Comparison of ENCODE assay signal across 15 cellular contexts in the genomic region with DNA sequence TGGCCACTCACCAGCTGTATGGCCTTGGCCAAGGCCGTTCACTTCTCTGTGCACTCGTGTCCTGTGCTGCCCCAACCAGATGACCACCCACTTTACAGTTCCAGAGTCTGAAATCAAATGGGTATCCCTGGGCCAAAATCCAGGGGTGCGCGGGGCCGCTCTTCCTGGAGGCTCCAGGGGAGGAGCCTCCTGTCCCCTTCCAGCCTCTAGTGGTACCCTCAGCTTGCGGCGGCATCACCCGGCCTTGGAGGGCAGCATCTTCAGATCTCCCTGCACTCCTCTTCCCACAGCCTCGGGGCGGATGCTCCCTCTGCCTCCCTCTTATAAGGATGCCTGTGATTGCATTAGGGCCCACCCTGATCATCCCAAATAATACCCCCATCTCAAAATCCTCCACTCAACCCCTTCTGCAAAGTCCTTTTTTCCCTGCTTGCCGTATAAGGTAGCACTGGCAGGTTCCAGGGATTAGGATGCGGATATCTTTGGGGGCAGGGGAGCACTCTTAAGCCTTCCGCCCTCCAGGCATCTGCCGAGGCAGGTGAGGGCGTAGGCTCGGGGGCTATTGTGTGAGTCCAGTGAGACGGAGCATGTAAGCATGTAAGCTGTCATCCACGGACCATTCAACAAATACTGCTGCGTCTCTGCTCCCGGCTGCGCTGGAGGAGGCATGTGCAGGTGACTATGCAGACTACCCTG. TPM values are rescaled to one million over a fixed set of nuclear protein-coding genes. Genes with fewer than 3 reads are reported as not detected.
DNase-seq lines count a peak whose midpoint lies in the region; TF ChIP-seq lines count a peak whose summit lies in the region.
"Had no signal": no experiment of that assay in that cellular context is flagged by ENCODE, and none has a peak within 500 bp of the region (broad histone marks: within the 10 kb centered on the region; RNA-seq: fewer than 3 reads in every experiment).

No MANE protein-coding gene starts in this region.

- CTCF ChIA-PET in SK-N-SH (lab: Yijun Ruan, JAX) = no interaction called here

- TF ChIP-seq CTCF in SK-N-SH (IDR thresholded peaks at IDR 0.05) = no peak

- H3K27me3 ChIP-seq in SK-N-SH (ENCODE audit: insufficient read depth) (peaks cover 5% of the 10 kb centered on the region; the same call in 1 of the 2 replicates), rectal smooth muscle tissue (ENCODE audit: control insufficient read depth, insufficient read depth, low read length) (peaks cover 10% of the 10 kb centered on the region)
- H3K27me3 ChIP-seq: right atrium auricular region had no signal

- H3K79me2 ChIP-seq in SK-N-SH (ENCODE audit: insufficient read depth) = no peaks in the 10 kb centered on the region

- no peaks in the 10 kb centered on the region for H4K20me1 ChIP-seq in SK-N-SH (ENCODE audit: insufficient read depth)

- TF ChIP-seq EP300 in SK-N-SH (IDR thresholded peaks at IDR 0.05; ENCODE audit: borderline replicate concordance in 1 of 2, low read depth in 1 of 2, low read length in 1 of 2) = no peak

- no peaks in the 10 kb centered on the region for H3K9me3 ChIP-seq in SK-N-SH
- H3K9me3 ChIP-seq: gastroesophageal sphincter, left lung, right atrium auricular region had no signal

- H3K9ac ChIP-seq in SK-N-SH (no peak overlapping the region), rectal smooth muscle tissue (ENCODE audit: low read length) (no peak overlapping the region)

- H3K9me2 ChIP-seq in SK-N-SH = no peaks in the 10 kb centered on the region

- no peaks in the 10 kb centered on the region for H3K36me3 ChIP-seq in SK-N-SH (replicated peaks in 1 of 2; ENCODE audit: control insufficient read depth in 1 of 2, insufficient read depth in 2 of 2, low read length in 1 of 2)
- no peaks in the 10 kb centered on the region for H3K36me3 ChIP-seq in rectal smooth muscle tissue (ENCODE audit: control insufficient read depth, insufficient read depth, low read length)
- H3K36me3 ChIP-seq: gastroesophageal sphincter, left lung, right atrium auricular region had no signal

- H3K4me1 ChIP-seq in SK-N-SH (ENCODE audit: control insufficient read depth in 1 of 2, insufficient read depth in 2 of 2, low read depth in 1 of 2, low read length in 1 of 2) = peaks cover 0 to 18% of the 10 kb centered on the region in 2 experiments; a peak in 1 of 4 replicates
- peaks cover 16% of the 10 kb centered on the region for H3K4me1 ChIP-seq in rectal smooth muscle tissue (ENCODE audit: control insufficient read depth, insufficient read depth, low read length)

- H3K4me2 ChIP-seq in SK-N-SH = peak overlapping the region; percentile 31; the same call in 1 of the 2 replicates

- TF ChIP-seq RAD21 in SK-N-SH (IDR thresholded peaks at IDR 0.05; ENCODE audit: low read length) = no peak

- H3K4me3 ChIP-seq in SK-N-SH (ENCODE audit: low read depth in 2 of 2, low read length in 1 of 2) (no peak overlapping the region), rectal smooth muscle tissue (ENCODE audit: low read length) (no peak overlapping the region)
- H3K4me3 ChIP-seq: gastroesophageal sphincter, left lung, right atrium auricular region had no signal

- H3K27ac ChIP-seq in SK-N-SH (ENCODE audit: low read depth in 2 of 2, low read length in 1 of 2) = no peak overlapping the region
- H3K27ac ChIP-seq in rectal smooth muscle tissue (ENCODE audit: low read depth, low read length) = peak overlapping the region; percentile 22
- H3K27ac ChIP-seq: epithelial cell of prostate, left lung had no signal

- DNase-seq in DMS79 treated with DMSO at 0.1 percent for 48 hours (lab: John Stamatoyannopoulos, UW) = peak; percentile 49
- DNase-seq in NCI-H2029 (lab: John Stamatoyannopoulos, UW) = peak; percentile 58
- no peak for DNase-seq in SK-N-SH
- no peak for DNase-seq in T-helper 1 cell
- no peak for DNase-seq in activated naive CD4-positive, alpha-beta T cell treated with anti-CD3 and anti-CD28 coated beads, Interleukin-2, amount 50 U/mL, for 16 hours
- no peak for DNase-seq in NCI-H1092 treated with DMSO at 0.1 percent for 48 hours (lab: John Stamatoyannopoulos, UW)
- DNase-seq: activated CD4-positive, alpha-beta memory T cell treated with anti-CD3 and anti-CD28 coated beads, Interleukin-2, amount 10 ng/mL, durations not matched to agents 7 days and 5 days; AML-193; NCI-H1092; NCI-H524 treated with DMSO at 0.1 percent for 48 hours had no signal

- 82% methylated on average over 15 of the region's 21 CpGs for WGBS in SK-N-SH (ENCODE audit: low lambda C conversion rate)

- POLR2A ChIA-PET in SK-N-SH (lab: Yijun Ruan, JAX) = no interaction called here

- no peak overlapping the region for H2AFZ ChIP-seq in SK-N-SH (ENCODE audit: low read depth)

- peaks cover 3% of the 10 kb centered on the region for H3F3A ChIP-seq in SK-N-SH (replicated peaks; ENCODE audit: insufficient read depth)

TF ChIP-seq in SK-N-SH, 30 proteins besides CTCF, POLR2A, EP300 and RAD21:
- TF ChIP-seq FOXM1 (IDR thresholded peaks at IDR 0.05; ENCODE audit: low read depth) (no peak), GATA2 (CRISPR knock-in tag; IDR thresholded peaks at IDR 0.05) (no peak), RXRA (IDR thresholded peaks at IDR 0.05; ENCODE audit: borderline replicate concordance, low read depth) (no peak), MXI1 (IDR thresholded peaks at IDR 0.05; ENCODE audit: low read depth, low read length) (no peak), GABPA (IDR thresholded peaks at IDR 0.05; ENCODE audit: low read depth) (no peak), RCOR1 (IDR thresholded peaks at IDR 0.05; ENCODE audit: low read length) (no peak), EZH2phosphoT487 (IDR thresholded peaks at IDR 0.05; ENCODE audit: borderline replicate concordance, low read depth) (no peak), FOSL2 (IDR thresholded peaks at IDR 0.05; ENCODE audit: borderline replicate concordance, low read depth) (no peak), CHD2 (IDR thresholded peaks at IDR 0.05; ENCODE audit: low read length, partially characterized antibody) (no peak)
- TF ChIP-seq, protein P1, sequence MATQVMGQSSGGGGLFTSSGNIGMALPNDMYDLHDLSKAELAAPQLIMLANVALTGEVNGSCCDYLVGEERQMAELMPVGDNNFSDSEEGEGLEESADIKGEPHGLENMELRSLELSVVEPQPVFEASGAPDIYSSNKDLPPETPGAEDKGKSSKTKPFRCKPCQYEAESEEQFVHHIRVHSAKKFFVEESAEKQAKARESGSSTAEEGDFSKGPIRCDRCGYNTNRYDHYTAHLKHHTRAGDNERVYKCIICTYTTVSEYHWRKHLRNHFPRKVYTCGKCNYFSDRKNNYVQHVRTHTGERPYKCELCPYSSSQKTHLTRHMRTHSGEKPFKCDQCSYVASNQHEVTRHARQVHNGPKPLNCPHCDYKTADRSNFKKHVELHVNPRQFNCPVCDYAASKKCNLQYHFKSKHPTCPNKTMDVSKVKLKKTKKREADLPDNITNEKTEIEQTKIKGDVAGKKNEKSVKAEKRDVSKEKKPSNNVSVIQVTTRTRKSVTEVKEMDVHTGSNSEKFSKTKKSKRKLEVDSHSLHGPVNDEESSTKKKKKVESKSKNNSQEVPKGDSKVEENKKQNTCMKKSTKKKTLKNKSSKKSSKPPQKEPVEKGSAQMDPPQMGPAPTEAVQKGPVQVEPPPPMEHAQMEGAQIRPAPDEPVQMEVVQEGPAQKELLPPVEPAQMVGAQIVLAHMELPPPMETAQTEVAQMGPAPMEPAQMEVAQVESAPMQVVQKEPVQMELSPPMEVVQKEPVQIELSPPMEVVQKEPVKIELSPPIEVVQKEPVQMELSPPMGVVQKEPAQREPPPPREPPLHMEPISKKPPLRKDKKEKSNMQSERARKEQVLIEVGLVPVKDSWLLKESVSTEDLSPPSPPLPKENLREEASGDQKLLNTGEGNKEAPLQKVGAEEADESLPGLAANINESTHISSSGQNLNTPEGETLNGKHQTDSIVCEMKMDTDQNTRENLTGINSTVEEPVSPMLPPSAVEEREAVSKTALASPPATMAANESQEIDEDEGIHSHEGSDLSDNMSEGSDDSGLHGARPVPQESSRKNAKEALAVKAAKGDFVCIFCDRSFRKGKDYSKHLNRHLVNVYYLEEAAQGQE (IDR thresholded peaks at IDR 0.05; ENCODE audit: low read depth, low read length) = no peak
- TF ChIP-seq, protein P2, sequence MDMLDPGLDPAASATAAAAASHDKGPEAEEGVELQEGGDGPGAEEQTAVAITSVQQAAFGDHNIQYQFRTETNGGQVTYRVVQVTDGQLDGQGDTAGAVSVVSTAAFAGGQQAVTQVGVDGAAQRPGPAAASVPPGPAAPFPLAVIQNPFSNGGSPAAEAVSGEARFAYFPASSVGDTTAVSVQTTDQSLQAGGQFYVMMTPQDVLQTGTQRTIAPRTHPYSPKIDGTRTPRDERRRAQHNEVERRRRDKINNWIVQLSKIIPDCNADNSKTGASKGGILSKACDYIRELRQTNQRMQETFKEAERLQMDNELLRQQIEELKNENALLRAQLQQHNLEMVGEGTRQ (IDR thresholded peaks at IDR 0.05; ENCODE audit: borderline replicate concordance, low read depth, low read length) = no peak
TF ChIP-seq in SK-N-SH: peak in this region for 0.

RNA-seq across cellular contexts. Expression of gene SHISAL1, which starts 24.4 kb away (rescaled TPM):
- 0.10 and 0.11 TPM in 2 replicates for polyA plus RNA-seq in SK-N-SH (2012; rRNA removed)
- polyA plus RNA-seq in SK-N-SH (2012; cell fraction: cytosol; rRNA removed) = 0.06 and 0.08 TPM in 2 replicates
- 0.06 and 0.10 TPM in 2 replicates for polyA plus RNA-seq in SK-N-SH (2012; cell fraction: nucleus; rRNA removed)

Comparison
In these comparisons a context has a peak if more than half of its experiments do, and no peak if none do; other contexts are left out.
1. DNase-seq: peak in DMS79 treated with DMSO at 0.1 percent for 48 hours (single experiment) and NCI-H2029 (single experiment); none in SK-N-SH (single experiment), T-helper 1 cell (0 of 5), activated naive CD4-positive, alpha-beta T cell treated with anti-CD3 and anti-CD28 coated beads, Interleukin-2, amount 50 U/mL, for 16 hours (single experiment) and NCI-H1092 treated with DMSO at 0.1 percent for 48 hours (single experiment).